In genomic region chr5:73796164-73797141, GRCh38 we compare ENCODE assay signal across 1 cellular context.
TF ChIP-seq lines count a peak whose summit lies in the region.

No MANE protein-coding gene starts in this region.

TF ChIP-seq in H1, 55 proteins besides CTCF, POLR2A, EP300 and RAD21:
- TF ChIP-seq CHD7 (IDR thresholded peaks at IDR 0.05; ENCODE audit: insufficient replicate concordance, low read length) (no peak), EGR1 (IDR thresholded peaks at IDR 0.05; ENCODE audit: borderline replicate concordance, low read depth, low read length) (no peak), SIX5 (IDR thresholded peaks at IDR 0.05; ENCODE audit: low read depth, low read length) (no peak), CHD2 (IDR thresholded peaks at IDR 0.05; ENCODE audit: low read length) (no peak), RFX5 (IDR thresholded peaks at IDR 0.05; ENCODE audit: borderline replicate concordance, low read depth, low read length) (no peak), CEBPB (IDR thresholded peaks at IDR 0.05; ENCODE audit: low read depth, low read length) (no peak), E2F6 (IDR thresholded peaks at IDR 0.05) (no peak), TEAD4 (IDR thresholded peaks at IDR 0.05; ENCODE audit: low read depth, low read length) (no peak), JUND (IDR thresholded peaks at IDR 0.05; ENCODE audit: low read length) (no peak), SP4 (IDR thresholded peaks at IDR 0.05; ENCODE audit: low read length) (no peak), RXRA (IDR thresholded peaks at IDR 0.05; ENCODE audit: insufficient read depth, low read depth, low read length) (no peak), ZNF274 (IDR thresholded peaks at IDR 0.05; ENCODE audit: borderline replicate concordance, extremely low read depth, low read length) (no peak), SIN3A (conservative IDR thresholded peaks at IDR 0.05 in 1 of 2, IDR thresholded peaks at IDR 0.05 in 1 of 2; ENCODE audit: low read depth in 1 of 2, low read length in 2 of 2) (no peak), FOSL1 (IDR thresholded peaks at IDR 0.05; ENCODE audit: insufficient read depth, low read depth, low read length) (no peak), KDM4A (IDR thresholded peaks at IDR 0.05; ENCODE audit: low read depth, low read length, severe bottlenecking) (no peak)
